1 cellular context compared by ENCODE assay signal in the genomic region with DNA sequence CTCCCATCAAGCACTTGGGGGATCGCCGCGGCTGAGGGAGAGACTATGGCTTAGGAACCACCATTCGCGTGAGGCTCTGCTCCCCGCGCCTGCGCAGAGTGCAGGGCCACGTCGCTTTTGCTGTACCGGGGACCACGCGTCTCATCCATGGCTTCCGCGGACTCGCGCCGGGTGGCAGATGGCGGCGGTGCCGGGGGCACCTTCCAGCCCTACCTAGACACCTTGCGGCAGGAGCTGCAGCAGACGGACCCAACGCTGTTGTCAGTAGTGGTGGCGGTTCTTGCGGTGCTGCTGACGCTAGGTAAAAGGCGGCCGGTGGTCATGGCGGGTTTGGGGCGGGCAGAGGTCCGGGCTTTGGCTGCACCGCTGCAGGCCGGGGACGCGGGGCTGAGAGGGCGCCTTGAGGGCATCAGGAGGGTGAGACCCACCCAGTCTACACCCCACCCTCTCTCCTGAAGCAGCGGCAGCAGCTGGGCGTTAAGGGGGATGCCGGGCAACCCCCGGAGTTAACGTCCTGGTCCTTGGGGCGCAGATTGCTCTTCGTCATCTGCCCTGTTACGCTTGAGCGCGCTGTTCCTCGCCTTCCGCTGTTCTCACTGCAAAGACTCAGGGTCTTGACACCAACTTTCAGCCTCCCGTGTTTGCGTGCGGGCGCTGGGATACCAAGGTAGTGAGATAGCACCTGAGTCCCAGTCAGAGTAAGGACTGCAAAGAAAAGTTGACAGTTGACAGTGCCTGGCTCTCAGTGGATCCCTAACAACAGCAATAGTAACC.
TF ChIP-seq lines count a peak whose summit lies in the region.

A gene with protein sequence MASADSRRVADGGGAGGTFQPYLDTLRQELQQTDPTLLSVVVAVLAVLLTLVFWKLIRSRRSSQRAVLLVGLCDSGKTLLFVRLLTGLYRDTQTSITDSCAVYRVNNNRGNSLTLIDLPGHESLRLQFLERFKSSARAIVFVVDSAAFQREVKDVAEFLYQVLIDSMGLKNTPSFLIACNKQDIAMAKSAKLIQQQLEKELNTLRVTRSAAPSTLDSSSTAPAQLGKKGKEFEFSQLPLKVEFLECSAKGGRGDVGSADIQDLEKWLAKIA (plus strand): TSS at position 114 of the 774 bp plus-strand sequence. CDS start 34 bp downstream, at position 148.

TF ChIP-seq in K562, 482 proteins besides CTCF, POLR2A, EP300 and RAD21 (continued from another document and continues in another):
- TF ChIP-seq, protein P1, sequence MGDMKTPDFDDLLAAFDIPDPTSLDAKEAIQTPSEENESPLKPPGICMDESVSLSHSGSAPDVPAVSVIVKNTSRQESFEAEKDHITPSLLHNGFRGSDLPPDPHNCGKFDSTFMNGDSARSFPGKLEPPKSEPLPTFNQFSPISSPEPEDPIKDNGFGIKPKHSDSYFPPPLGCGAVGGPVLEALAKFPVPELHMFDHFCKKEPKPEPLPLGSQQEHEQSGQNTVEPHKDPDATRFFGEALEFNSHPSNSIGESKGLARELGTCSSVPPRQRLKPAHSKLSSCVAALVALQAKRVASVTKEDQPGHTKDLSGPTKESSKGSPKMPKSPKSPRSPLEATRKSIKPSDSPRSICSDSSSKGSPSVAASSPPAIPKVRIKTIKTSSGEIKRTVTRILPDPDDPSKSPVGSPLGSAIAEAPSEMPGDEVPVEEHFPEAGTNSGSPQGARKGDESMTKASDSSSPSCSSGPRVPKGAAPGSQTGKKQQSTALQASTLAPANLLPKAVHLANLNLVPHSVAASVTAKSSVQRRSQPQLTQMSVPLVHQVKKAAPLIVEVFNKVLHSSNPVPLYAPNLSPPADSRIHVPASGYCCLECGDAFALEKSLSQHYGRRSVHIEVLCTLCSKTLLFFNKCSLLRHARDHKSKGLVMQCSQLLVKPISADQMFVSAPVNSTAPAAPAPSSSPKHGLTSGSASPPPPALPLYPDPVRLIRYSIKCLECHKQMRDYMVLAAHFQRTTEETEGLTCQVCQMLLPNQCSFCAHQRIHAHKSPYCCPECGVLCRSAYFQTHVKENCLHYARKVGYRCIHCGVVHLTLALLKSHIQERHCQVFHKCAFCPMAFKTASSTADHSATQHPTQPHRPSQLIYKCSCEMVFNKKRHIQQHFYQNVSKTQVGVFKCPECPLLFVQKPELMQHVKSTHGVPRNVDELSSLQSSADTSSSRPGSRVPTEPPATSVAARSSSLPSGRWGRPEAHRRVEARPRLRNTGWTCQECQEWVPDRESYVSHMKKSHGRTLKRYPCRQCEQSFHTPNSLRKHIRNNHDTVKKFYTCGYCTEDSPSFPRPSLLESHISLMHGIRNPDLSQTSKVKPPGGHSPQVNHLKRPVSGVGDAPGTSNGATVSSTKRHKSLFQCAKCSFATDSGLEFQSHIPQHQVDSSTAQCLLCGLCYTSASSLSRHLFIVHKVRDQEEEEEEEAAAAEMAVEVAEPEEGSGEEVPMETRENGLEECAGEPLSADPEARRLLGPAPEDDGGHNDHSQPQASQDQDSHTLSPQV (IDR thresholded peaks at IDR 0.05) = no peak
- TF ChIP-seq, protein P2, sequence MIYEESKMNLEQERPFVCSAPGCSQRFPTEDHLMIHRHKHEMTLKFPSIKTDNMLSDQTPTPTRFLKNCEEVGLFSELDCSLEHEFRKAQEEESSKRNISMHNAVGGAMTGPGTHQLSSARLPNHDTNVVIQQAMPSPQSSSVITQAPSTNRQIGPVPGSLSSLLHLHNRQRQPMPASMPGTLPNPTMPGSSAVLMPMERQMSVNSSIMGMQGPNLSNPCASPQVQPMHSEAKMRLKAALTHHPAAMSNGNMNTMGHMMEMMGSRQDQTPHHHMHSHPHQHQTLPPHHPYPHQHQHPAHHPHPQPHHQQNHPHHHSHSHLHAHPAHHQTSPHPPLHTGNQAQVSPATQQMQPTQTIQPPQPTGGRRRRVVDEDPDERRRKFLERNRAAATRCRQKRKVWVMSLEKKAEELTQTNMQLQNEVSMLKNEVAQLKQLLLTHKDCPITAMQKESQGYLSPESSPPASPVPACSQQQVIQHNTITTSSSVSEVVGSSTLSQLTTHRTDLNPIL (CRISPR knock-in tag; IDR thresholded peaks at IDR 0.05) = no peak
- TF ChIP-seq E2F3 (CRISPR knock-in tag; IDR thresholded peaks at IDR 0.05) = peak; percentile 25; the same call in 1 of the 2 replicates
- TF ChIP-seq, protein P3, sequence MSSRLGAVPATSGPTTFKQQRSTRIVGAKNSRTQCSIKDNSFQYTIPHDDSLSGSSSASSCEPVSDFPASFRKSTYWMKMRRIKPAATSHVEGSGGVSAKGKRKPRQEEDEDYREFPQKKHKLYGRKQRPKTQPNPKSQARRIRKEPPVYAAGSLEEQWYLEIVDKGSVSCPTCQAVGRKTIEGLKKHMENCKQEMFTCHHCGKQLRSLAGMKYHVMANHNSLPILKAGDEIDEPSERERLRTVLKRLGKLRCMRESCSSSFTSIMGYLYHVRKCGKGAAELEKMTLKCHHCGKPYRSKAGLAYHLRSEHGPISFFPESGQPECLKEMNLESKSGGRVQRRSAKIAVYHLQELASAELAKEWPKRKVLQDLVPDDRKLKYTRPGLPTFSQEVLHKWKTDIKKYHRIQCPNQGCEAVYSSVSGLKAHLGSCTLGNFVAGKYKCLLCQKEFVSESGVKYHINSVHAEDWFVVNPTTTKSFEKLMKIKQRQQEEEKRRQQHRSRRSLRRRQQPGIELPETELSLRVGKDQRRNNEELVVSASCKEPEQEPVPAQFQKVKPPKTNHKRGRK (tag; IDR thresholded peaks at IDR 0.05) = no peak
- TF ChIP-seq, protein P4, sequence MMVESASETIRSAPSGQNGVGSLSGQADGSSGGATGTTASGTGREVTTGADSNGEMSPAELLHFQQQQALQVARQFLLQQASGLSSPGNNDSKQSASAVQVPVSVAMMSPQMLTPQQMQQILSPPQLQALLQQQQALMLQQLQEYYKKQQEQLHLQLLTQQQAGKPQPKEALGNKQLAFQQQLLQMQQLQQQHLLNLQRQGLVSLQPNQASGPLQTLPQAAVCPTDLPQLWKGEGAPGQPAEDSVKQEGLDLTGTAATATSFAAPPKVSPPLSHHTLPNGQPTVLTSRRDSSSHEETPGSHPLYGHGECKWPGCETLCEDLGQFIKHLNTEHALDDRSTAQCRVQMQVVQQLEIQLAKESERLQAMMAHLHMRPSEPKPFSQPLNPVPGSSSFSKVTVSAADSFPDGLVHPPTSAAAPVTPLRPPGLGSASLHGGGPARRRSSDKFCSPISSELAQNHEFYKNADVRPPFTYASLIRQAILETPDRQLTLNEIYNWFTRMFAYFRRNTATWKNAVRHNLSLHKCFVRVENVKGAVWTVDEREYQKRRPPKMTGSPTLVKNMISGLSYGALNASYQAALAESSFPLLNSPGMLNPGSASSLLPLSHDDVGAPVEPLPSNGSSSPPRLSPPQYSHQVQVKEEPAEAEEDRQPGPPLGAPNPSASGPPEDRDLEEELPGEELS (CRISPR knock-in tag; IDR thresholded peaks at IDR 0.05; ENCODE audit: borderline replicate concordance) = no peak
- TF ChIP-seq, protein P5, sequence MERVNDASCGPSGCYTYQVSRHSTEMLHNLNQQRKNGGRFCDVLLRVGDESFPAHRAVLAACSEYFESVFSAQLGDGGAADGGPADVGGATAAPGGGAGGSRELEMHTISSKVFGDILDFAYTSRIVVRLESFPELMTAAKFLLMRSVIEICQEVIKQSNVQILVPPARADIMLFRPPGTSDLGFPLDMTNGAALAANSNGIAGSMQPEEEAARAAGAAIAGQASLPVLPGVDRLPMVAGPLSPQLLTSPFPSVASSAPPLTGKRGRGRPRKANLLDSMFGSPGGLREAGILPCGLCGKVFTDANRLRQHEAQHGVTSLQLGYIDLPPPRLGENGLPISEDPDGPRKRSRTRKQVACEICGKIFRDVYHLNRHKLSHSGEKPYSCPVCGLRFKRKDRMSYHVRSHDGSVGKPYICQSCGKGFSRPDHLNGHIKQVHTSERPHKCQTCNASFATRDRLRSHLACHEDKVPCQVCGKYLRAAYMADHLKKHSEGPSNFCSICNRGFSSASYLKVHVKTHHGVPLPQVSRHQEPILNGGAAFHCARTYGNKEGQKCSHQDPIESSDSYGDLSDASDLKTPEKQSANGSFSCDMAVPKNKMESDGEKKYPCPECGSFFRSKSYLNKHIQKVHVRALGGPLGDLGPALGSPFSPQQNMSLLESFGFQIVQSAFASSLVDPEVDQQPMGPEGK (CRISPR knock-in tag; IDR thresholded peaks at IDR 0.05; ENCODE audit: borderline replicate concordance) = no peak
- no peak for TF ChIP-seq ZNF766 (CRISPR knock-in tag; conservative IDR thresholded peaks at IDR 0.05)
- TF ChIP-seq, protein P6, sequence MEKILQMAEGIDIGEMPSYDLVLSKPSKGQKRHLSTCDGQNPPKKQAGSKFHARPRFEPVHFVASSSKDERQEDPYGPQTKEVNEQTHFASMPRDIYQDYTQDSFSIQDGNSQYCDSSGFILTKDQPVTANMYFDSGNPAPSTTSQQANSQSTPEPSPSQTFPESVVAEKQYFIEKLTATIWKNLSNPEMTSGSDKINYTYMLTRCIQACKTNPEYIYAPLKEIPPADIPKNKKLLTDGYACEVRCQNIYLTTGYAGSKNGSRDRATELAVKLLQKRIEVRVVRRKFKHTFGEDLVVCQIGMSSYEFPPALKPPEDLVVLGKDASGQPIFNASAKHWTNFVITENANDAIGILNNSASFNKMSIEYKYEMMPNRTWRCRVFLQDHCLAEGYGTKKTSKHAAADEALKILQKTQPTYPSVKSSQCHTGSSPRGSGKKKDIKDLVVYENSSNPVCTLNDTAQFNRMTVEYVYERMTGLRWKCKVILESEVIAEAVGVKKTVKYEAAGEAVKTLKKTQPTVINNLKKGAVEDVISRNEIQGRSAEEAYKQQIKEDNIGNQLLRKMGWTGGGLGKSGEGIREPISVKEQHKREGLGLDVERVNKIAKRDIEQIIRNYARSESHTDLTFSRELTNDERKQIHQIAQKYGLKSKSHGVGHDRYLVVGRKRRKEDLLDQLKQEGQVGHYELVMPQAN (IDR thresholded peaks at IDR 0.05; ENCODE audit: borderline replicate concordance) = peak; percentile 91; the same call in 1 of the 2 replicates
- TF ChIP-seq, protein P7, sequence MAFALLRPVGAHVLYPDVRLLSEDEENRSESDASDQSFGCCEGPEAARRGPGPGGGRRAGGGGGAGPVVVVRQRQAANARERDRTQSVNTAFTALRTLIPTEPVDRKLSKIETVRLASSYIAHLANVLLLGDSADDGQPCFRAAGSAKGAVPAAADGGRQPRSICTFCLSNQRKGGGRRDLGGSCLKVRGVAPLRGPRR (CRISPR knock-in tag; IDR thresholded peaks at IDR 0.05) = no peak
- TF ChIP-seq, protein P8, sequence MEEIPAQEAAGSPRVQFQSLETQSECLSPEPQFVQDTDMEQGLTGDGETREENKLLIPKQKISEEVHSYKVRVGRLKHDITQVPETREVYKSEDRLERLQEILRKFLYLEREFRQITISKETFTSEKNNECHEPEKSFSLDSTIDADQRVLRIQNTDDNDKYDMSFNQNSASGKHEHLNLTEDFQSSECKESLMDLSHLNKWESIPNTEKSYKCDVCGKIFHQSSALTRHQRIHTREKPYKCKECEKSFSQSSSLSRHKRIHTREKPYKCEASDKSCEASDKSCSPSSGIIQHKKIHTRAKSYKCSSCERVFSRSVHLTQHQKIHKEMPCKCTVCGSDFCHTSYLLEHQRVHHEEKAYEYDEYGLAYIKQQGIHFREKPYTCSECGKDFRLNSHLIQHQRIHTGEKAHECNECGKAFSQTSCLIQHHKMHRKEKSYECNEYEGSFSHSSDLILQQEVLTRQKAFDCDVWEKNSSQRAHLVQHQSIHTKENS (CRISPR knock-in tag; IDR thresholded peaks at IDR 0.05) = no peak
- no peak for TF ChIP-seq ILK (tag; IDR thresholded peaks at IDR 0.05; ENCODE audit: borderline replicate concordance, low read depth)
- TF ChIP-seq, protein P9, sequence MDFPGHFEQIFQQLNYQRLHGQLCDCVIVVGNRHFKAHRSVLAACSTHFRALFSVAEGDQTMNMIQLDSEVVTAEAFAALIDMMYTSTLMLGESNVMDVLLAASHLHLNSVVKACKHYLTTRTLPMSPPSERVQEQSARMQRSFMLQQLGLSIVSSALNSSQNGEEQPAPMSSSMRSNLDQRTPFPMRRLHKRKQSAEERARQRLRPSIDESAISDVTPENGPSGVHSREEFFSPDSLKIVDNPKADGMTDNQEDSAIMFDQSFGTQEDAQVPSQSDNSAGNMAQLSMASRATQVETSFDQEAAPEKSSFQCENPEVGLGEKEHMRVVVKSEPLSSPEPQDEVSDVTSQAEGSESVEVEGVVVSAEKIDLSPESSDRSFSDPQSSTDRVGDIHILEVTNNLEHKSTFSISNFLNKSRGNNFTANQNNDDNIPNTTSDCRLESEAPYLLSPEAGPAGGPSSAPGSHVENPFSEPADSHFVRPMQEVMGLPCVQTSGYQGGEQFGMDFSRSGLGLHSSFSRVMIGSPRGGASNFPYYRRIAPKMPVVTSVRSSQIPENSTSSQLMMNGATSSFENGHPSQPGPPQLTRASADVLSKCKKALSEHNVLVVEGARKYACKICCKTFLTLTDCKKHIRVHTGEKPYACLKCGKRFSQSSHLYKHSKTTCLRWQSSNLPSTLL (IDR thresholded peaks at IDR 0.05) = no peak
- no peak for TF ChIP-seq ZBTB17 (CRISPR knock-in tag; IDR thresholded peaks at IDR 0.05)
- TF ChIP-seq, protein P10, sequence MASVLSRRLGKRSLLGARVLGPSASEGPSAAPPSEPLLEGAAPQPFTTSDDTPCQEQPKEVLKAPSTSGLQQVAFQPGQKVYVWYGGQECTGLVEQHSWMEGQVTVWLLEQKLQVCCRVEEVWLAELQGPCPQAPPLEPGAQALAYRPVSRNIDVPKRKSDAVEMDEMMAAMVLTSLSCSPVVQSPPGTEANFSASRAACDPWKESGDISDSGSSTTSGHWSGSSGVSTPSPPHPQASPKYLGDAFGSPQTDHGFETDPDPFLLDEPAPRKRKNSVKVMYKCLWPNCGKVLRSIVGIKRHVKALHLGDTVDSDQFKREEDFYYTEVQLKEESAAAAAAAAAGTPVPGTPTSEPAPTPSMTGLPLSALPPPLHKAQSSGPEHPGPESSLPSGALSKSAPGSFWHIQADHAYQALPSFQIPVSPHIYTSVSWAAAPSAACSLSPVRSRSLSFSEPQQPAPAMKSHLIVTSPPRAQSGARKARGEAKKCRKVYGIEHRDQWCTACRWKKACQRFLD (CRISPR knock-in tag; IDR thresholded peaks at IDR 0.05) = no peak
- TF ChIP-seq NCOA2 (IDR thresholded peaks at IDR 0.05; ENCODE audit: partially characterized antibody in 2 of 2) = no peak
- TF ChIP-seq MAFK (IDR thresholded peaks at IDR 0.05; ENCODE audit: low read length) = no peak
- TF ChIP-seq ZC3H4 (CRISPR knock-in tag; IDR thresholded peaks at IDR 0.05; ENCODE audit: borderline replicate concordance) = no peak
- TF ChIP-seq DACH1 (IDR thresholded peaks at IDR 0.05; ENCODE audit: partially characterized antibody) = no peak
- TF ChIP-seq, protein P11, sequence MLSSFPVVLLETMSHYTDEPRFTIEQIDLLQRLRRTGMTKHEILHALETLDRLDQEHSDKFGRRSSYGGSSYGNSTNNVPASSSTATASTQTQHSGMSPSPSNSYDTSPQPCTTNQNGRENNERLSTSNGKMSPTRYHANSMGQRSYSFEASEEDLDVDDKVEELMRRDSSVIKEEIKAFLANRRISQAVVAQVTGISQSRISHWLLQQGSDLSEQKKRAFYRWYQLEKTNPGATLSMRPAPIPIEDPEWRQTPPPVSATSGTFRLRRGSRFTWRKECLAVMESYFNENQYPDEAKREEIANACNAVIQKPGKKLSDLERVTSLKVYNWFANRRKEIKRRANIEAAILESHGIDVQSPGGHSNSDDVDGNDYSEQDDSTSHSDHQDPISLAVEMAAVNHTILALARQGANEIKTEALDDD (IDR thresholded peaks at IDR 0.05) = no peak
- TF ChIP-seq, protein P12, sequence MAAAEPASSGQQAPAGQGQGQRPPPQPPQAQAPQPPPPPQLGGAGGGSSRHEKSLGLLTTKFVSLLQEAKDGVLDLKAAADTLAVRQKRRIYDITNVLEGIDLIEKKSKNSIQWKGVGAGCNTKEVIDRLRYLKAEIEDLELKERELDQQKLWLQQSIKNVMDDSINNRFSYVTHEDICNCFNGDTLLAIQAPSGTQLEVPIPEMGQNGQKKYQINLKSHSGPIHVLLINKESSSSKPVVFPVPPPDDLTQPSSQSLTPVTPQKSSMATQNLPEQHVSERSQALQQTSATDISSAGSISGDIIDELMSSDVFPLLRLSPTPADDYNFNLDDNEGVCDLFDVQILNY (CRISPR knock-in tag; IDR thresholded peaks at IDR 0.05) = no peak
- no peak for TF ChIP-seq BMI1 (IDR thresholded peaks at IDR 0.05; ENCODE audit: low read length)
- no peak for TF ChIP-seq ZNF589 (CRISPR knock-in tag; IDR thresholded peaks at IDR 0.05; ENCODE audit: low read depth)
- no peak for TF ChIP-seq ZFP36 (IDR thresholded peaks at IDR 0.05; ENCODE audit: low read depth, low read length, partially characterized antibody)
- no peak for TF ChIP-seq RFX7 (CRISPR knock-in tag; IDR thresholded peaks at IDR 0.05)
- TF ChIP-seq ZNF717 (CRISPR knock-in tag; IDR thresholded peaks at IDR 0.05) = no peak
